ENCODE assay signal across 14 cellular contexts in the genomic region with DNA sequence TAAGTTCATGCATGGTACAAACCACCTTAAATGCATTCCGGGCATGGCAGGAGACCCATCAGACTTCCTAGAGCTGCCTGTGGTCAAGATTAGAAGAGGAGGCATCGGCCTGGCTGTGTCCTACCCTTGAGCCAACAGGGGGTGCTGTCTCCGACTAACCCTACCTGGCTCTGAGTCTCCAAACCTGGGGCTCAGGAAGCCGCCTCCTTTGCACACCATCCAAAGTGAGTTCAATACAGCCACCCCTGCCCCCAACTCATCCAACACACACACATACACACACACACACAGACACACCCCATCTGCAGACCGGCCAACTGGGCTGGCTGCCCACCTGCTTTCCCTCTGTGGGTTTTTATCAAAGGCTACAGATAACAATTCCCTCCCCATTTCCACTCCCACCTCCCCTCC.
DNase-seq lines count a peak whose midpoint lies in the region; ATAC-seq, FAIRE-seq and TF ChIP-seq lines count a peak whose summit lies in the region.
"Had no signal": no experiment of that assay in that cellular context is flagged by ENCODE, and none has a peak within 500 bp of the region (broad histone marks: within the 10 kb centered on the region; RNA-seq: fewer than 3 reads in every experiment).

No MANE protein-coding gene starts in this region.

- H3K27ac ChIP-seq in C4-2B: no peak overlapping the region
- H3K27ac ChIP-seq: KMS-11, vagina had no signal

- no peak for DNase-seq in HTR-8/SVneo (ENCODE audit: insufficient read length, low spot score)
- no peak for DNase-seq in bronchial epithelial cell (ENCODE audit: low read depth)
- DNase-seq in iPS-NIHi7 (ENCODE audit: extremely low spot score): peak; percentile 75
- no peak for DNase-seq in stimulated activated CD8-positive, alpha-beta memory T cell treated with anti-CD3 and anti-CD28 coated beads, Interleukin-4, amount 100 ng/mL, for 48 hours
- DNase-seq in NCI-H2171 treated with DMSO at 0.1 percent for 48 hours (lab: John Stamatoyannopoulos, UW): no peak
- DNase-seq: anterior cingulate cortex; CD4-positive, CD25-positive, alpha-beta regulatory T cell had no signal

- H3K4me3 ChIP-seq in bronchial epithelial cell (ENCODE audit: low read depth, low read length): no peak overlapping the region
- H3K4me3 ChIP-seq: vagina had no signal

- FAIRE-seq in HTR-8/SVneo (lab: Jason Lieb, UNC) (peak; percentile 86), bronchial epithelial cell (lab: Jason Lieb, UNC) (no peak)
- FAIRE-seq: H54, islet of Langerhans had no signal

- H3K36me3 ChIP-seq in bronchial epithelial cell (ENCODE audit: control insufficient read depth, insufficient read depth, low read length): no peaks in the 10 kb centered on the region
- H3K36me3 ChIP-seq: vagina had no signal

- H3K27me3 ChIP-seq in bronchial epithelial cell (ENCODE audit: control insufficient read depth, insufficient read depth, low read length): peaks cover under 1% of the 10 kb centered on the region
- H3K27me3 ChIP-seq: vagina had no signal

- peak; percentile 21; the same call in 1 of the 2 replicates for TF ChIP-seq CTCF in C4-2B (conservative IDR thresholded peaks at IDR 0.05)
- TF ChIP-seq CTCF in bronchial epithelial cell (IDR thresholded peaks at IDR 0.05; ENCODE audit: insufficient read depth, low read length, severe bottlenecking): peak; percentile 32

- ATAC-seq in GM21825 (IDR thresholded peaks at IDR 0.05; ENCODE audit: unreplicated experiment): no peak
- ATAC-seq in HG02798 (IDR thresholded peaks at IDR 0.05; ENCODE audit: poor library complexity, unreplicated experiment): no peak
